8 cellular contexts compared by ENCODE assay signal in genomic region chr10:87095241-87095945, GRCh38. TPM values are rescaled to one million over a fixed set of nuclear protein-coding genes. Genes with fewer than 3 reads are reported as not detected.
DNase-seq lines count a peak whose midpoint lies in the region; ATAC-seq and TF ChIP-seq lines count a peak whose summit lies in the region.

No MANE protein-coding gene starts in this region.

- intact Hi-C loops in left cardiac atrium (cut with DNase I) = no loop called here
- intact Hi-C loops in prostate gland (cut with DNase I) = loop anchor here (2.0 to 10.0 kb wide), 2 partner anchors 125 to 411 kb away; no protein-coding TSS in a partner anchor

- H3K27ac ChIP-seq in DND-41 (ENCODE audit: low read length) = peak overlapping the region; percentile 63
- peak overlapping the region; percentile 87 for H3K27ac ChIP-seq in HUES48 (ENCODE audit: low read depth, low read length)
- peak overlapping the region; percentile 94 to 96 for H3K27ac ChIP-seq in prostate gland
- peak overlapping the region; percentile 98 for H3K27ac ChIP-seq in urinary bladder (ENCODE audit: low read depth)

- DNase-seq in DND-41 (no peak), SW480 (ENCODE audit: low spot score) (peak; percentile 80), adipocyte (ENCODE audit: low read depth) (peak; percentile 94), left cardiac atrium (peak; percentile 92), prostate gland (ENCODE audit: low spot score) (peak; percentile 55)

- no peak for TF ChIP-seq CTCF in DND-41 (IDR thresholded peaks at IDR 0.05; ENCODE audit: borderline replicate concordance, extremely low read depth, low read length, poor library complexity, severe bottlenecking)
- TF ChIP-seq CTCF in prostate gland (IDR thresholded peaks at IDR 0.05) = peak in 1 of 4 experiments; percentile 12

- WGBS in prostate gland = 1% methylated on average over 26 of the region's 59 CpGs
- under 1% methylated on average over 56 of the region's 59 CpGs for WGBS in urinary bladder

- H2AFZ ChIP-seq in DND-41 (ENCODE audit: low read depth, low read length) = peak overlapping the region; percentile 83

- H3K9me3 ChIP-seq in DND-41 (ENCODE audit: insufficient read depth, low read length, severe bottlenecking) (no peaks in the 10 kb centered on the region), HUES48 (ENCODE audit: control insufficient read depth, insufficient read depth, low read length) (no peaks in the 10 kb centered on the region), adipocyte (ENCODE audit: control insufficient read depth, low read length) (no peaks in the 10 kb centered on the region), prostate gland (no peaks in the 10 kb centered on the region)

- H3K9ac ChIP-seq in DND-41 (ENCODE audit: low read depth, low read length) (peak overlapping the region; percentile 90), HUES48 (ENCODE audit: low read depth, low read length) (peak overlapping the region; percentile 70), adipocyte (ENCODE audit: low read length) (peak overlapping the region; percentile 98)

- peaks cover 64% of the 10 kb centered on the region for H3K79me2 ChIP-seq in DND-41 (ENCODE audit: insufficient read depth, low read length)

- peak overlapping the region; percentile 46 to 75 for H3K4me3 ChIP-seq in DND-41 (ENCODE audit: low read depth in 1 of 2, low read length in 2 of 2)
- H3K4me3 ChIP-seq in HUES48 (ENCODE audit: low read depth, low read length) = peak overlapping the region; percentile 62
- H3K4me3 ChIP-seq in adipocyte (ENCODE audit: low read length) = peak overlapping the region; percentile 94
- peak overlapping the region; percentile 83 to 86 for H3K4me3 ChIP-seq in prostate gland
- H3K4me3 ChIP-seq in urinary bladder (ENCODE audit: low read depth, low read length) = peak overlapping the region; percentile 89

- peaks cover 11% of the 10 kb centered on the region for H3K36me3 ChIP-seq in DND-41 (ENCODE audit: insufficient read depth, low read length)
- H3K36me3 ChIP-seq in HUES48 (ENCODE audit: control insufficient read depth, insufficient read depth, low read length) = peaks cover 8% of the 10 kb centered on the region
- peaks cover 8% of the 10 kb centered on the region for H3K36me3 ChIP-seq in adipocyte (ENCODE audit: control insufficient read depth, insufficient read depth, low read length, severe bottlenecking)
- no peaks in the 10 kb centered on the region for H3K36me3 ChIP-seq in prostate gland
- no peaks in the 10 kb centered on the region for H3K36me3 ChIP-seq in urinary bladder (ENCODE audit: insufficient read depth)

- ATAC-seq in DND-41 (ENCODE audit: insufficient read depth, low read depth) (peak; percentile 58), GM21423 (IDR thresholded peaks at IDR 0.05; ENCODE audit: unreplicated experiment) (peak; percentile 54), left cardiac atrium (peak; percentile 82 to 92)

- peak; percentile 37 for TF ChIP-seq POLR2A in prostate gland (IDR thresholded peaks at IDR 0.05)

- H4K20me1 ChIP-seq in DND-41 (ENCODE audit: insufficient read depth, low read length) = peaks cover 20% of the 10 kb centered on the region; the same call in 1 of the 2 replicates

- peak overlapping the region; percentile 85 for H3K4me2 ChIP-seq in DND-41 (ENCODE audit: insufficient read depth, low read length)

- peaks cover 45% of the 10 kb centered on the region for H3K4me1 ChIP-seq in DND-41 (ENCODE audit: insufficient read depth, low read length)
- peaks cover 23% of the 10 kb centered on the region for H3K4me1 ChIP-seq in HUES48 (ENCODE audit: control insufficient read depth, insufficient read depth, low read length)
- peaks cover 26% of the 10 kb centered on the region for H3K4me1 ChIP-seq in adipocyte (ENCODE audit: control insufficient read depth, insufficient read depth, low read length)
- no peaks in the 10 kb centered on the region for H3K4me1 ChIP-seq in prostate gland (replicated peaks)
- no peaks in the 10 kb centered on the region for H3K4me1 ChIP-seq in urinary bladder (ENCODE audit: insufficient read depth)

- H3K27me3 ChIP-seq in DND-41 (ENCODE audit: insufficient read depth, low read length, poor library complexity) (no peaks in the 10 kb centered on the region), HUES48 (ENCODE audit: control insufficient read depth, insufficient read depth, low read length) (no peaks in the 10 kb centered on the region), adipocyte (replicated peaks; ENCODE audit: control insufficient read depth, insufficient read depth, low read length) (no peaks in the 10 kb centered on the region), prostate gland (replicated peaks; ENCODE audit: insufficient read depth) (no peaks in the 10 kb centered on the region)

RNA-seq across cellular contexts. Expression of gene SHLD2, which starts 0.4 kb away (rescaled TPM):
- total RNA-seq in left cardiac atrium (10 to 100 TPM; 17.6 to 26.2 TPM), prostate gland (10 to 100 TPM; 25.2 to 43.5 TPM), urinary bladder (68.2 TPM)
- 15.0 TPM for polyA plus RNA-seq in urinary bladder

RNA-seq across cellular contexts. Expression of gene GLUD1, which starts 0.8 kb away (rescaled TPM):
- 10 to 100 TPM; 81.7 to 91.4 TPM for total RNA-seq in left cardiac atrium
- total RNA-seq in prostate gland = 100 to 1,000 TPM; 154 to 437 TPM
- total RNA-seq in urinary bladder = 186 TPM
- polyA plus RNA-seq in urinary bladder = 118 TPM
